Comparison of ENCODE assay signal across 9 cellular contexts in the genomic region with DNA sequence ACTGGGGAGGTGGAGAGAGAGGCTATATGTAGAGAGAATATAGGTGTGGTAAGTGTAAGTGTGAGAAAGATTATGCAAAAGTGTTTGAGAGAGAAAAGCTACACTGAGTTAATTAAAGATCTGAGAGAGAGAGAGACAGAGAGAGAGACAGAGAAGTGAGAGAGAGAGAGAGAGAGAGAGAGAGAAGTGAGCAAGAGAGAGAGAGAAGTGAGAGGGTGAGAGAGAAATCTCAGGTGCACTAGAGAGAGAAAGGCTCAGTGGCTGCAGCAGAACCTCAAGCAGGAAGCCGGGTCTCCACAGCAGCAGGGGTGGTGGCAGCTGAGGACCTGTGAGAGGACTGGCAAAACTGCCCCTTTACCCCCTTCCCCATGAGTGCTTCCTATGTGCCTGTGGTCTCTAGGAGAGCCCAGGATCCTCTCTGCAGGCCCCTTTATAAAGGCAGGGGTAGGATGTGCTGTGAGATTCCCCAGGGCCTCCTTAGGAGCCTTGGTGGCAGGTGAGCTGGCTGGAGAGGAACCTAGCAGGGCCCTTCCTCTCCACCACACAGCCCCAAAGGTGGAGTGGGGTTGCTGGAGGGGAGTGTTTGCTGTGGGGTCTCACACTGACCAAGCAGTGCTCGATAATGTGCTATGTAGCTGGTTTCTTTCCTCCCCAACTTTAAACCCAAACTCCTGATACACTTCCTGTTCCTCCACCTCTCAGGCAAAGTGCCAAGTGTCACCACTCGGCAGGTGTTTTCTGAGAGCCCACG.
DNase-seq lines count a peak whose midpoint lies in the region; ATAC-seq lines count a peak whose summit lies in the region.
"Had no signal": no experiment of that assay in that cellular context is flagged by ENCODE, and none has a peak within 500 bp of the region (broad histone marks: within the 10 kb centered on the region; RNA-seq: fewer than 3 reads in every experiment).

No MANE protein-coding gene starts in this region.

- in situ Hi-C loops in KBM-7 (cut with MboI; ENCODE audit: low pct_unique_long_range_greater_than_20kb, low sequenced_read_pairs), result no loop called here

- DNase-seq in activated T-helper 1 cell treated with Interleukin-2 at 50 U/mL for 16 hours (ENCODE audit: low read depth) (peak; percentile 32), KBM-7 (no peak), D341Med (ENCODE audit: low spot score) (no peak), OCI-M2 (lab: John Stamatoyannopoulos, UW; ENCODE audit: unreplicated experiment) (no peak), NCI-H1092 treated with DMSO at 0.1 percent for 48 hours (lab: John Stamatoyannopoulos, UW) (no peak)
- peak; percentile 12 for DNase-seq in stimulated activated CD4-positive, alpha-beta T cell treated with anti-CD3 and anti-CD28 coated beads, Interleukin-4, amount 100 ng/mL, for 1 hour
- DNase-seq: H9 had no signal

- ATAC-seq in GM19328 (IDR thresholded peaks at IDR 0.05; ENCODE audit: unreplicated experiment) (peak; percentile 52), HG03432 (IDR thresholded peaks at IDR 0.05; ENCODE audit: unreplicated experiment) (peak; percentile 72)

Comparison
In these comparisons a context has a peak if more than half of its experiments do, and no peak if none do; other contexts are left out.
1. DNase-seq: peak in activated T-helper 1 cell treated with Interleukin-2 at 50 U/mL for 16 hours (single experiment) and stimulated activated CD4-positive, alpha-beta T cell treated with anti-CD3 and anti-CD28 coated beads, Interleukin-4, amount 100 ng/mL, for 1 hour (single experiment); none in KBM-7 (single experiment), D341Med (single experiment), OCI-M2 (single experiment) and NCI-H1092 treated with DMSO at 0.1 percent for 48 hours (single experiment).